In genomic region chr20:31915491-31916280, GRCh38 we compare ENCODE assay signal across 1 cellular context.
TF ChIP-seq lines count a peak whose summit lies in the region.

No MANE protein-coding gene starts in this region.

TF ChIP-seq in K562, 482 proteins besides CTCF, POLR2A, EP300 and RAD21:
- TF ChIP-seq SRSF3 (IDR thresholded peaks at IDR 0.05; ENCODE audit: insufficient read depth, low read length) = no peak
- no peak for TF ChIP-seq NFXL1 (CRISPR knock-in tag; IDR thresholded peaks at IDR 0.05)
- peak; percentile 55 to 57; a peak in 2 of 4 replicates for TF ChIP-seq KDM1A (IDR thresholded peaks at IDR 0.05)
- TF ChIP-seq PREB (CRISPR knock-in tag; IDR thresholded peaks at IDR 0.05) = no peak
- peak; percentile 31 for TF ChIP-seq CBFA2T3 (IDR thresholded peaks at IDR 0.05)
- no peak for TF ChIP-seq ZC3H11A (IDR thresholded peaks at IDR 0.05; ENCODE audit: low read depth, low read length)
- no peak for TF ChIP-seq FOXK2 (conservative IDR thresholded peaks at IDR 0.05 in 1 of 2, IDR thresholded peaks at IDR 0.05 in 1 of 2; ENCODE audit: low read depth in 2 of 2)
